ENCODE assay signal across 1 cellular context in the genomic region with DNA sequence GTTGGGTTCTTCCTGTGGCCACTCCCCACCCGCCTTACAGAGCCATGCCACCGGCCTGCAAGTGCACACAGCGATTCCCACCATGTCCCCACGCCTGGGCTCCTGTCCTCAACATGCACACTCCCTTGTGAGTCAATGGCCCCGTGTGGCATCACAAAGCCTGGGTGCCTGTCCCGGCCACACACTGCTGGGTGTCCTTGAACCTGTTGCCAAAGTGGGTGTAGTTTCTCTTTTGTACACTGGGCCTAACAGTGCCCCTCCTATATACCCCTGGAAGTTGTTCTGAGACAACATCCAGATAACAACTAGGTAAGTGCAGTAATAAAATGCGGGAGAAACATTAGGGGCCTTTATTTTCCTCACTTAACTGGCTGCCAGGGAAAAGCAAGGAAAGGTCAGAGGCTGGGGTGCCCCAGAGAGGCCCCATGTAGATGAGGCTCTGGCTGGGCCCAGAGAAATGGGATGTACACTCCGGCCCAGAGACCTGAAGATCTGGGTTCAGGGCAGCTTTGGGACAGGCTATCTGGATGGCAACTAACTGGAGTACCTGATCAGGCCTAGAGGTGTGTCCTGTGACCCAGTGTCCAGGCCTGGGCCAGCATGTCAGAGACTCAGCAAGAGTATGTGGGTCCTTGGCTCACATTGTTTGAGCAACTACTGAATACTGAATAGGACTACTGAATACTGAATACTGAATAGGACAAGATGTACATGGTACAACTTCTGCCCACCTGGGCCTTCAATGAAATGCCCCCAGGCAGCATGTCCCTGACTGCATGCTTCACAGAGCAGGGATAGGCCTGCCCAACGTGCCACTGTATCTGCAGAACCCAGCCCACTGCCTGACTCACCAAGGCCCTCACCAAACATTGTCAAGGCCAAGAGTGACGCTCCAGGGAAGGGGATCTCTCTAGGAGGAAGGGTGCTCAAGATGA.
TF ChIP-seq lines count a peak whose summit lies in the region.

No MANE protein-coding gene starts in this region.

TF ChIP-seq in HepG2, 621 proteins besides CTCF, POLR2A, EP300 and RAD21 (continued from another document):
- TF ChIP-seq ZNF609 (CRISPR knock-in tag; IDR thresholded peaks at IDR 0.05; ENCODE audit: borderline replicate concordance): peak; percentile 16; the same call in 1 of the 2 replicates
- TF ChIP-seq, protein P1, sequence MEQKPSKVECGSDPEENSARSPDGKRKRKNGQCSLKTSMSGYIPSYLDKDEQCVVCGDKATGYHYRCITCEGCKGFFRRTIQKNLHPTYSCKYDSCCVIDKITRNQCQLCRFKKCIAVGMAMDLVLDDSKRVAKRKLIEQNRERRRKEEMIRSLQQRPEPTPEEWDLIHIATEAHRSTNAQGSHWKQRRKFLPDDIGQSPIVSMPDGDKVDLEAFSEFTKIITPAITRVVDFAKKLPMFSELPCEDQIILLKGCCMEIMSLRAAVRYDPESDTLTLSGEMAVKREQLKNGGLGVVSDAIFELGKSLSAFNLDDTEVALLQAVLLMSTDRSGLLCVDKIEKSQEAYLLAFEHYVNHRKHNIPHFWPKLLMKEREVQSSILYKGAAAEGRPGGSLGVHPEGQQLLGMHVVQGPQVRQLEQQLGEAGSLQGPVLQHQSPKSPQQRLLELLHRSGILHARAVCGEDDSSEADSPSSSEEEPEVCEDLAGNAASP (CRISPR knock-in tag; IDR thresholded peaks at IDR 0.05; ENCODE audit: borderline replicate concordance): peak; percentile 61; the same call in 1 of the 2 replicates
- TF ChIP-seq ZFY (CRISPR knock-in tag; IDR thresholded peaks at IDR 0.05): peak; percentile 46; the same call in 1 of the 2 replicates
TF ChIP-seq in HepG2: peak in this region for 76.
